8 cellular contexts compared by ENCODE assay signal in genomic region chr20:833121-833449, GRCh38. TPM values are rescaled to one million over a fixed set of nuclear protein-coding genes. Genes with fewer than 3 reads are reported as not detected.
DNase-seq lines count a peak whose midpoint lies in the region; FAIRE-seq and TF ChIP-seq lines count a peak whose summit lies in the region.

No MANE protein-coding gene starts in this region.

- H3K9ac ChIP-seq in neural cell (ENCODE audit: low read length), result peak overlapping the region; percentile 68

- peak overlapping the region; percentile 73 to 96 (median 95) for H3K27ac Mint-ChIP-seq in CD4-positive, alpha-beta memory T cell

- peaks cover 39% of the 10 kb centered on the region for H3K4me1 ChIP-seq in CD4-positive, alpha-beta memory T cell (ENCODE audit: insufficient read depth, low read length)
- H3K4me1 ChIP-seq in BE2C, result no peaks in the 10 kb centered on the region

- TF ChIP-seq CTCF in HL-60 (IDR thresholded peaks at IDR 0.05; ENCODE audit: insufficient read depth, low read length) (no peak), bronchial epithelial cell (IDR thresholded peaks at IDR 0.05; ENCODE audit: insufficient read depth, low read length, severe bottlenecking) (no peak), neural cell (IDR thresholded peaks at IDR 0.05; ENCODE audit: poor library complexity, severe bottlenecking) (no peak), BE2C (IDR thresholded peaks at IDR 0.05; ENCODE audit: low read depth, low read length) (no peak)

- no peak overlapping the region for H2AFZ ChIP-seq in neural cell (ENCODE audit: low read depth, low read length)

- H3K79me2 ChIP-seq in neural cell (replicated peaks; ENCODE audit: insufficient read depth, low read length), result no peaks in the 10 kb centered on the region

- no peaks in the 10 kb centered on the region for H3K36me3 ChIP-seq in CD4-positive, alpha-beta memory T cell (ENCODE audit: insufficient read depth, low read length)
- H3K36me3 ChIP-seq in bronchial epithelial cell (ENCODE audit: control insufficient read depth, insufficient read depth, low read length), result no peaks in the 10 kb centered on the region
- H3K36me3 ChIP-seq in neural cell (ENCODE audit: insufficient read depth, low read length), result no peaks in the 10 kb centered on the region
- H3K36me3 ChIP-seq in BE2C, result no peaks in the 10 kb centered on the region

- H3K4me2 ChIP-seq in neural cell (ENCODE audit: low read length), result peak overlapping the region; percentile 67

- FAIRE-seq in bronchial epithelial cell (lab: Jason Lieb, UNC) (no peak), RCC 7860 (lab: Jason Lieb, UNC) (no peak)

- peaks cover 27 to 48% (median 34%) of the 10 kb centered on the region in 4 donors for H3K4me1 Mint-ChIP-seq in CD4-positive, alpha-beta memory T cell

- H3K9me3 ChIP-seq in CD4-positive, alpha-beta memory T cell (ENCODE audit: control insufficient read depth in 1 of 2, low read length in 2 of 2), result no peaks in the 10 kb centered on the region
- H3K9me3 ChIP-seq in neural cell (ENCODE audit: low read length) (no peaks in the 10 kb centered on the region), BE2C (no peaks in the 10 kb centered on the region)

- TF ChIP-seq RAD21 in neural cell (conservative IDR thresholded peaks at IDR 0.05), result no peak

- peak overlapping the region in 1 of 2 donors; percentile 83 for H3K4me3 ChIP-seq in CD4-positive, alpha-beta memory T cell (ENCODE audit: low read length in 2 of 2)
- H3K4me3 ChIP-seq in HL-60 (replicated peaks; ENCODE audit: insufficient read depth, low read length) (peak overlapping the region; percentile 30), bronchial epithelial cell (ENCODE audit: low read depth, low read length) (peak overlapping the region; percentile 93), neural cell (ENCODE audit: low read length) (peak overlapping the region; percentile 96), BE2C (ENCODE audit: low read depth, low read length) (no peak overlapping the region)

- no peaks in the 10 kb centered on the region for H3K9me3 Mint-ChIP-seq in CD4-positive, alpha-beta memory T cell

- POLR2A ChIA-PET in CD4-positive, alpha-beta memory T cell (lab: Charles Lee; ENCODE audit: partially characterized antibody), result interaction anchor here (0.9 to 4.9 kb wide), 3 partner anchors 13 to 290 kb away, joined by 4 to 130 read pairs (median 5); partner anchors contain the start of gene CSNK2A1

- no peak for DNase-seq in CD4-positive, alpha-beta memory T cell
- DNase-seq in HL-60 (ENCODE audit: low read depth in 1 of 2, low spot score in 1 of 2) (no peak), bronchial epithelial cell (ENCODE audit: low read depth) (peak; percentile 85), SHP77 (lab: John Stamatoyannopoulos, UW) (no peak), BE2C (no peak), RCC 7860 (ENCODE audit: low spot score) (no peak), activated gamma-delta T cell treated with Interleukin-2 at 50 U/mL for 16 hours (no peak)

- peaks cover 0 to 6% of the 10 kb centered on the region in 2 donors for H3K36me3 Mint-ChIP-seq in CD4-positive, alpha-beta memory T cell

- intact Hi-C loops in CD4-positive, alpha-beta memory T cell (cut with micrococcal nuclease), result loop anchor here (1.0 to 5.0 kb wide), 3 partner anchors 11 to 291 kb away; partner anchors contain the start of genes CSNK2A1 and PSMF1

- H3K27me3 Mint-ChIP-seq in CD4-positive, alpha-beta memory T cell, result no peaks in the 10 kb centered on the region

- no peaks in the 10 kb centered on the region for H3F3A ChIP-seq in neural cell (ENCODE audit: insufficient read depth, low read length, poor library complexity, severe bottlenecking)

- H3K27me3 ChIP-seq in CD4-positive, alpha-beta memory T cell (ENCODE audit: insufficient read depth, low read length), result no peaks in the 10 kb centered on the region
- H3K27me3 ChIP-seq in HL-60 (ENCODE audit: insufficient read depth, poor library complexity, severe bottlenecking) (no peaks in the 10 kb centered on the region), bronchial epithelial cell (ENCODE audit: control insufficient read depth, insufficient read depth, low read length) (no peaks in the 10 kb centered on the region), neural cell (ENCODE audit: insufficient read depth, low read depth, low read length) (no peaks in the 10 kb centered on the region), BE2C (no peaks in the 10 kb centered on the region)

- H4K20me1 ChIP-seq in neural cell (ENCODE audit: insufficient read depth), result no peaks in the 10 kb centered on the region

- no peak for TF ChIP-seq EP300 in neural cell (conservative IDR thresholded peaks at IDR 0.05; ENCODE audit: poor library complexity, severe bottlenecking)

- H3K9me2 ChIP-seq in neural cell (ENCODE audit: insufficient read depth, low read length), result no peaks in the 10 kb centered on the region

- CTCF ChIA-PET in CD4-positive, alpha-beta memory T cell (lab: Charles Lee; ENCODE audit: partially characterized antibody), result interaction anchor here (0.6 to 2.9 kb wide), 12 partner anchors 8 to 1270 kb away, joined by 3 to 20 read pairs (median 6); partner anchors contain the start of gene NSFL1C

- peak overlapping the region; percentile 96 for H3K27ac ChIP-seq in CD4-positive, alpha-beta memory T cell (ENCODE audit: low read depth, low read length)
- H3K27ac ChIP-seq in HL-60 (replicated peaks) (peak overlapping the region; percentile 98), neural cell (ENCODE audit: low read length) (no peak overlapping the region)

- peak overlapping the region; percentile 85 to 96 (median 91) for H3K4me3 Mint-ChIP-seq in CD4-positive, alpha-beta memory T cell

TF ChIP-seq in neural cell, 6 proteins besides CTCF, POLR2A, EP300 and RAD21:
- TF ChIP-seq SMC3 (conservative IDR thresholded peaks at IDR 0.05; ENCODE audit: poor library complexity), result no peak
- no peak for TF ChIP-seq TAF1 (IDR thresholded peaks at IDR 0.05; ENCODE audit: low read depth)
- no peak for TF ChIP-seq REST (IDR thresholded peaks at IDR 0.05; ENCODE audit: borderline replicate concordance)
- TF ChIP-seq EZH2 (IDR thresholded peaks at IDR 0.05; ENCODE audit: borderline replicate concordance, insufficient read depth, low read length, poor library complexity, severe bottlenecking), result no peak
- no peak for TF ChIP-seq POLR2AphosphoS5 (IDR thresholded peaks at IDR 0.05)
- TF ChIP-seq MXI1 (conservative IDR thresholded peaks at IDR 0.05; ENCODE audit: poor library complexity, severe bottlenecking), result no peak

RNA-seq across cellular contexts. Expression of gene FAM110A, which starts 0.4 kb away (rescaled TPM):
- total RNA-seq in CD4-positive, alpha-beta memory T cell, result 10 to 100 TPM; 19.8 to 21.7 TPM
- 10 to 100 TPM in 1 of 2 donors, 1 to 10 TPM in 1; 8.1 to 15.4 TPM for polyA plus RNA-seq in CD4-positive, alpha-beta memory T cell
- total RNA-seq in bronchial epithelial cell, result 7.1 and 8.3 TPM in 2 replicates
- polyA plus RNA-seq in neural cell, result 5.8 and 8.0 TPM in 2 replicates
- polyA minus RNA-seq in neural cell, result 8.5 and 13.6 TPM in 2 replicates
- 6.5 TPM for polyA plus RNA-seq in BE2C (2012; ENCODE audit: insufficient read depth, insufficient read length, low read depth)
